In genomic region chr10:87817291-87817872, GRCh38 we compare ENCODE assay signal across 8 cellular contexts. TPM values are rescaled to one million over a fixed set of nuclear protein-coding genes. Genes with fewer than 3 reads are reported as not detected.
A peak's percentile ranks its signal among the peaks of the same experiment; 100 is the strongest.
DNase-seq lines count a peak whose midpoint lies in the region; ATAC-seq and TF ChIP-seq lines count a peak whose summit lies in the region.

No MANE protein-coding gene starts in this region.

- no peak overlapping the region for H2BK15ac ChIP-seq in neuronal stem cell (ENCODE audit: low read length)

- peaks cover 0 to 3% of the 10 kb centered on the region in 2 donors for H3K36me3 Mint-ChIP-seq in activated T-cell treated with anti-CD3 and anti-CD28 coated beads, Interleukin-2, amount 50 U/mL, for 72 hours (ENCODE audit: insufficient read depth in 2 of 2)

- H3K9me3 Mint-ChIP-seq in activated T-cell treated with anti-CD3 and anti-CD28 coated beads, Interleukin-2, amount 50 U/mL, for 72 hours = no peaks in the 10 kb centered on the region

- TF ChIP-seq CTCF in RWPE2 (IDR thresholded peaks at IDR 0.05; ENCODE audit: poor library complexity, severe bottlenecking) = no peak

- H3K36me3 ChIP-seq in RWPE2 (ENCODE audit: low read depth) (peaks cover 27% of the 10 kb centered on the region), neuronal stem cell (replicated peaks in 1 of 2; ENCODE audit: control insufficient read depth in 2 of 2, insufficient read depth in 2 of 2, low read length in 2 of 2) (peaks cover 3 to 21% of the 10 kb centered on the region in 2 donors)

- peak; percentile 21 to 24 for ATAC-seq in activated T-cell treated with anti-CD3 and anti-CD28 coated beads, Interleukin-2, amount 50 U/mL, for 72 hours (replicated peaks in 1 of 2)
- ATAC-seq in HG02938 (IDR thresholded peaks at IDR 0.05; ENCODE audit: unreplicated experiment) (peak; percentile 5), RWPE2 (ENCODE audit: low read depth) (peak; percentile 10; the same call in 2 of the 3 replicates)

- WGBS in neuronal stem cell (ENCODE audit: extremely low coverage in 2 of 2, insufficient read length in 2 of 2, insufficient replicate concordance in 1 of 2), 2 donors = no CpG with 5 or more reads among the region's 19 CpGs

- no peak overlapping the region for H3K23ac ChIP-seq in neuronal stem cell (ENCODE audit: low read depth, low read length, poor library complexity)

- H4K91ac ChIP-seq in neuronal stem cell (ENCODE audit: low read depth, low read length, poor library complexity) = no peak overlapping the region

- H3K27me3 Mint-ChIP-seq in activated T-cell treated with anti-CD3 and anti-CD28 coated beads, Interleukin-2, amount 50 U/mL, for 72 hours (ENCODE audit: low read depth) = no peaks in the 10 kb centered on the region

- H2AFZ ChIP-seq in neuronal stem cell (ENCODE audit: low read length) = peak overlapping the region; percentile 95

- peak overlapping the region; percentile 78 for H3K27ac ChIP-seq in RWPE2 (ENCODE audit: poor library complexity, severe bottlenecking)
- peak overlapping the region; percentile 91 for H3K27ac ChIP-seq in epithelial cell of prostate
- H3K27ac ChIP-seq in neuronal stem cell (replicated peaks; ENCODE audit: low read length) = peak overlapping the region; percentile 83

- H2BK5ac ChIP-seq in neuronal stem cell (ENCODE audit: low read length) = no peak overlapping the region

- peak overlapping the region; percentile 96 for H3K27ac Mint-ChIP-seq in activated T-cell treated with anti-CD3 and anti-CD28 coated beads, Interleukin-2, amount 50 U/mL, for 72 hours

- peak overlapping the region; percentile 96 to 97 for H3K4me3 Mint-ChIP-seq in activated T-cell treated with anti-CD3 and anti-CD28 coated beads, Interleukin-2, amount 50 U/mL, for 72 hours

- no peak overlapping the region for H4K8ac ChIP-seq in neuronal stem cell (ENCODE audit: low read depth, low read length)

- no peak for DNase-seq in activated T-cell treated with anti-CD3 and anti-CD28 coated beads, Interleukin-2, amount 50 U/mL, for 72 hours
- no peak for DNase-seq in activated T-cell treated with anti-CD3 and anti-CD28 coated beads for 4 hours
- DNase-seq in RWPE2 (ENCODE audit: low spot score) = no peak
- no peak for DNase-seq in epithelial cell of prostate (ENCODE audit: low read depth, low spot score)
- DNase-seq in neuronal stem cell (ENCODE audit: low spot score) = no peak
- DNase-seq in activated CD4-positive, CD25-positive, alpha-beta regulatory T cell (lab: John Stamatoyannopoulos, UW) = no peak
- no peak for DNase-seq in 8988T

- peak overlapping the region; percentile 82 for H3K18ac ChIP-seq in neuronal stem cell (ENCODE audit: low read length)

- H3K4me3 ChIP-seq in RWPE2 (ENCODE audit: severe bottlenecking) = peak overlapping the region; percentile 88
- H3K4me3 ChIP-seq in neuronal stem cell (ENCODE audit: low read length in 2 of 2) = peak overlapping the region; percentile 80 to 91

- H3K27me3 ChIP-seq in RWPE2 (ENCODE audit: insufficient read depth, poor library complexity, severe bottlenecking) = no peaks in the 10 kb centered on the region
- H3K27me3 ChIP-seq in neuronal stem cell (ENCODE audit: control insufficient read depth in 3 of 3, insufficient read depth in 3 of 3, low read depth in 1 of 3, low read length in 3 of 3) = no peaks in the 10 kb centered on the region

- no peak overlapping the region for H3K4ac ChIP-seq in neuronal stem cell (ENCODE audit: low read length)

- no peak overlapping the region for H3K14ac ChIP-seq in neuronal stem cell (ENCODE audit: low read length)

- H3K9me3 ChIP-seq in RWPE2 (ENCODE audit: severe bottlenecking) (no peaks in the 10 kb centered on the region), neuronal stem cell (replicated peaks in 1 of 2; ENCODE audit: control insufficient read depth in 2 of 2, insufficient read depth in 1 of 2, low read depth in 1 of 2, low read length in 2 of 2) (peaks cover 0 to 9% of the 10 kb centered on the region in 2 donors)

- peak overlapping the region; percentile 67 for H3K4me2 ChIP-seq in neuronal stem cell (ENCODE audit: insufficient read depth, low read length, poor library complexity, severe bottlenecking)

- H2BK12ac ChIP-seq in neuronal stem cell (ENCODE audit: low read length) = no peak overlapping the region

- H3K4me1 ChIP-seq in RWPE2 (ENCODE audit: insufficient read depth, poor library complexity, severe bottlenecking) = peaks cover 10% of the 10 kb centered on the region
- H3K4me1 ChIP-seq in neuronal stem cell (ENCODE audit: control insufficient read depth in 2 of 2, insufficient read depth in 1 of 2, low read depth in 1 of 2, low read length in 2 of 2) = peaks cover 2 to 4% of the 10 kb centered on the region in 2 donors

- peak overlapping the region; percentile 38 for H3K9ac ChIP-seq in neuronal stem cell (ENCODE audit: low read depth, low read length, poor library complexity)

- H2BK120ac ChIP-seq in neuronal stem cell (ENCODE audit: low read depth, low read length) = no peak overlapping the region

- peaks cover 42% of the 10 kb centered on the region for H3K4me1 Mint-ChIP-seq in activated T-cell treated with anti-CD3 and anti-CD28 coated beads, Interleukin-2, amount 50 U/mL, for 72 hours (ENCODE audit: low read depth)

- no peaks in the 10 kb centered on the region for H3K79me1 ChIP-seq in neuronal stem cell (ENCODE audit: low read depth, low read length)

- H2AK5ac ChIP-seq in neuronal stem cell (ENCODE audit: low read depth, low read length) = no peak overlapping the region

RNA-seq across cellular contexts. Expression of gene ATAD1, which starts 0.6 kb away (rescaled TPM):
- total RNA-seq in activated T-cell treated with anti-CD3 and anti-CD28 coated beads, Interleukin-2, amount 50 U/mL, for 72 hours = 10 to 100 TPM; 54.2 to 55.9 TPM
- 32.9 TPM for polyA plus RNA-seq in neuronal stem cell (2013, experiment 1 of 2)
- 32.5 TPM for polyA plus RNA-seq in neuronal stem cell (2013, experiment 2 of 2)

RNA-seq across cellular contexts. Expression of gene KLLN, which starts 46.0 kb away (rescaled TPM):
- under 1 TPM; 0.22 to 0.46 TPM for total RNA-seq in activated T-cell treated with anti-CD3 and anti-CD28 coated beads, Interleukin-2, amount 50 U/mL, for 72 hours
- polyA plus RNA-seq in neuronal stem cell (2013, experiment 1 of 2) = 0.60 TPM
- polyA plus RNA-seq in neuronal stem cell (2013, experiment 2 of 2) = 0.53 TPM

RNA-seq across cellular contexts. Expression of gene PTEN, which starts 46.0 kb away (rescaled TPM):
- total RNA-seq in activated T-cell treated with anti-CD3 and anti-CD28 coated beads, Interleukin-2, amount 50 U/mL, for 72 hours = 10 to 100 TPM; 64.9 to 71.6 TPM
- 21.3 TPM for polyA plus RNA-seq in neuronal stem cell (2013, experiment 1 of 2)
- 24.0 TPM for polyA plus RNA-seq in neuronal stem cell (2013, experiment 2 of 2)
